ENCODE assay signal across 16 cellular contexts in the genomic region with DNA sequence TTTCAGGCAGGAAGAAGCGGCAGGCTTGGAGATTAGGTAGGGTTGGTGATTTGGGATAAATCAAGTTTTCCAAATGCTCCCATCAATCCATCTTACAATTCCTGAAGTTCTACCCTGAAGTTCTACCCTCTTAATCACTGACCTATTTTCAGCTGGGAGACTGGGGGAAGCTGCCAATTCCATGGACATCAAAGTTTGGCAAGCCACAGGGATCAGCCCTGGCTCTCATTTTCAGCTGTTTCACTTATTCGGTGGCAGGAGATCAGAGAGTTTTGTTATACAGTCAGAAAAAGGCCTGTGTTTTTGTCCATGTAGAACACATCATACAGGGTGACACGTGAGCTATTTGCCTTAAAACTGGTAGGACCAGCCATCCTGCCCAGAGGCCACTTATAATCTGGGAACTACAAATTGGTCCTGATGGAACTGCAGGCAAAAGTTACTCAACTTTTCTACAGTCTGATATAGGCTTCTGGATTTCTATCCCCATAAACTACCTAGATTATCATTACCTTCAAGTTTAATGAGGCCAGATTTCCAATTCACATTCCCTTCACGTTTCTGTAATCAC.
"Had no signal": no experiment of that assay in that cellular context is flagged by ENCODE, and none has a peak within 500 bp of the region (broad histone marks: within the 10 kb centered on the region; RNA-seq: fewer than 3 reads in every experiment).

No MANE protein-coding gene starts in this region.

- H3K27me3 Mint-ChIP-seq: activated CD4-positive, alpha-beta memory T cell treated with anti-CD3 and anti-CD28 coated beads for 36 hours; central memory CD8-positive, alpha-beta T cell; effector memory CD8-positive, alpha-beta T cell; naive thymus-derived CD8-positive, alpha-beta T cell had no signal

- H3K9me3 ChIP-seq: body of pancreas, right lobe of liver, SJSA1 had no signal

- H3K79me2 ChIP-seq: hepatocyte had no signal

- H3K9me3 Mint-ChIP-seq: activated CD4-positive, alpha-beta memory T cell treated with anti-CD3 and anti-CD28 coated beads for 36 hours; central memory CD8-positive, alpha-beta T cell; effector memory CD8-positive, alpha-beta T cell; naive thymus-derived CD8-positive, alpha-beta T cell had no signal

- DNase-seq: activated CD4-positive, alpha-beta memory T cell treated with anti-CD3 and anti-CD28 coated beads for 36 hours; activated CD4-positive, CD25-positive, alpha-beta regulatory T cell treated with anti-CD3 and anti-CD28 coated beads, Interleukin-2, amount 50 U/mL, for 72 hours; activated naive CD4-positive, alpha-beta T cell; body of pancreas; effector memory CD8-positive, alpha-beta T cell; foreskin melanocyte; naive thymus-derived CD8-positive, alpha-beta T cell; posterior cingulate gyrus; right lobe of liver; stimulated activated CD4-positive, alpha-beta T cell treated with anti-CD3 and anti-CD28 coated beads, Interleukin-12 subunit alpha, Interleukin-12 subunit beta, amount 100 ng/mL, for 4 hours; stimulated activated naive CD4-positive, alpha-beta T cell treated with Interleukin-2 at 50 U/mL for 16 hours; SW 1271 had no signal

- H2AFZ ChIP-seq: hepatocyte had no signal

- H3K27ac ChIP-seq: body of pancreas, hepatocyte, right lobe of liver, SJSA1 had no signal

- H3K4me1 ChIP-seq: body of pancreas, right lobe of liver, SJSA1 had no signal

- H3K4me2 ChIP-seq: hepatocyte had no signal

- H3K27ac Mint-ChIP-seq: activated CD4-positive, alpha-beta memory T cell treated with anti-CD3 and anti-CD28 coated beads for 36 hours had no signal

- ATAC-seq: body of pancreas; effector memory CD8-positive, alpha-beta T cell; naive thymus-derived CD8-positive, alpha-beta T cell had no signal

- H3K4me3 Mint-ChIP-seq: activated CD4-positive, alpha-beta memory T cell treated with anti-CD3 and anti-CD28 coated beads for 36 hours; central memory CD8-positive, alpha-beta T cell; effector memory CD8-positive, alpha-beta T cell; naive thymus-derived CD8-positive, alpha-beta T cell had no signal

- H3K4me3 ChIP-seq: body of pancreas, hepatocyte, lung, right lobe of liver, SJSA1 had no signal

- H3K27me3 ChIP-seq: body of pancreas, hepatocyte, right lobe of liver, SJSA1 had no signal
